ENCODE assay signal across 1 cellular context in genomic region chr7:28292826-28293528, GRCh38.
TF ChIP-seq lines count a peak whose summit lies in the region.

No MANE protein-coding gene starts in this region.

TF ChIP-seq in HepG2, 621 proteins besides CTCF, POLR2A, EP300 and RAD21:
- no peak for TF ChIP-seq BRCA1 (CRISPR knock-in tag; IDR thresholded peaks at IDR 0.05)
- TF ChIP-seq JARID2 (CRISPR knock-in tag; IDR thresholded peaks at IDR 0.05; ENCODE audit: insufficient replicate concordance): no peak
- TF ChIP-seq MBD4 (IDR thresholded peaks at IDR 0.05; ENCODE audit: borderline replicate concordance, low read length): no peak
- no peak for TF ChIP-seq ZBTB8A (CRISPR knock-in tag; IDR thresholded peaks at IDR 0.05; ENCODE audit: borderline replicate concordance, low read depth)
- TF ChIP-seq ZNF496 (CRISPR knock-in tag; IDR thresholded peaks at IDR 0.05; ENCODE audit: insufficient replicate concordance): no peak
- no peak for TF ChIP-seq FOXJ3 (CRISPR knock-in tag; IDR thresholded peaks at IDR 0.05; ENCODE audit: borderline replicate concordance)
- TF ChIP-seq ZSCAN12 (CRISPR knock-in tag; IDR thresholded peaks at IDR 0.05): no peak
- no peak for TF ChIP-seq NBN (conservative IDR thresholded peaks at IDR 0.05)
- TF ChIP-seq SMYD3 (CRISPR knock-in tag; IDR thresholded peaks at IDR 0.05): no peak
